1 cellular context compared by ENCODE assay signal in the genomic region with DNA sequence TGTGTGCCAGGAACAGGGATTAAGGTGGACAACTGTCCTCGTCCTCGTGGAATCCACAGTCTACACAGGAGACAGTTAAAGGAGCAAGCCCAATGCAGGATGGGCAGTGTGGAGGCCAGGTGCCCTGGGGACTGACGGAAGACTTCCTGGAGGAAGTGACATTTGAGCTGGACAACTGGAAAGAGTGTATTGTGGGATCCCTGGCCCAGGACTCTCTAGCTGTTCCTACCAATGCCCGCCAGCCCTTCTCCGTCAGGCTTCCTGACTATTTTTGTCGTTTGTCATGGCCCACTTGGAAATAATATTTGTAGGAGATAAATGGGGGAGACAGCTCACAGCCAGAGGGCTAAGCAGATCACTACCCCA.
TF ChIP-seq lines count a peak whose summit lies in the region.

No MANE protein-coding gene starts in this region.

TF ChIP-seq in GM12878, 131 proteins besides CTCF, POLR2A, EP300 and RAD21:
- TF ChIP-seq, protein P1, sequence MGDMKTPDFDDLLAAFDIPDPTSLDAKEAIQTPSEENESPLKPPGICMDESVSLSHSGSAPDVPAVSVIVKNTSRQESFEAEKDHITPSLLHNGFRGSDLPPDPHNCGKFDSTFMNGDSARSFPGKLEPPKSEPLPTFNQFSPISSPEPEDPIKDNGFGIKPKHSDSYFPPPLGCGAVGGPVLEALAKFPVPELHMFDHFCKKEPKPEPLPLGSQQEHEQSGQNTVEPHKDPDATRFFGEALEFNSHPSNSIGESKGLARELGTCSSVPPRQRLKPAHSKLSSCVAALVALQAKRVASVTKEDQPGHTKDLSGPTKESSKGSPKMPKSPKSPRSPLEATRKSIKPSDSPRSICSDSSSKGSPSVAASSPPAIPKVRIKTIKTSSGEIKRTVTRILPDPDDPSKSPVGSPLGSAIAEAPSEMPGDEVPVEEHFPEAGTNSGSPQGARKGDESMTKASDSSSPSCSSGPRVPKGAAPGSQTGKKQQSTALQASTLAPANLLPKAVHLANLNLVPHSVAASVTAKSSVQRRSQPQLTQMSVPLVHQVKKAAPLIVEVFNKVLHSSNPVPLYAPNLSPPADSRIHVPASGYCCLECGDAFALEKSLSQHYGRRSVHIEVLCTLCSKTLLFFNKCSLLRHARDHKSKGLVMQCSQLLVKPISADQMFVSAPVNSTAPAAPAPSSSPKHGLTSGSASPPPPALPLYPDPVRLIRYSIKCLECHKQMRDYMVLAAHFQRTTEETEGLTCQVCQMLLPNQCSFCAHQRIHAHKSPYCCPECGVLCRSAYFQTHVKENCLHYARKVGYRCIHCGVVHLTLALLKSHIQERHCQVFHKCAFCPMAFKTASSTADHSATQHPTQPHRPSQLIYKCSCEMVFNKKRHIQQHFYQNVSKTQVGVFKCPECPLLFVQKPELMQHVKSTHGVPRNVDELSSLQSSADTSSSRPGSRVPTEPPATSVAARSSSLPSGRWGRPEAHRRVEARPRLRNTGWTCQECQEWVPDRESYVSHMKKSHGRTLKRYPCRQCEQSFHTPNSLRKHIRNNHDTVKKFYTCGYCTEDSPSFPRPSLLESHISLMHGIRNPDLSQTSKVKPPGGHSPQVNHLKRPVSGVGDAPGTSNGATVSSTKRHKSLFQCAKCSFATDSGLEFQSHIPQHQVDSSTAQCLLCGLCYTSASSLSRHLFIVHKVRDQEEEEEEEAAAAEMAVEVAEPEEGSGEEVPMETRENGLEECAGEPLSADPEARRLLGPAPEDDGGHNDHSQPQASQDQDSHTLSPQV (IDR thresholded peaks at IDR 0.05) = no peak
- no peak for TF ChIP-seq CHD2 (IDR thresholded peaks at IDR 0.05; ENCODE audit: borderline replicate concordance, low read depth, low read length)
